ENCODE assay signal across 25 cellular contexts in genomic region chr10:86889997-86890396, GRCh38.
"Had no signal": no experiment of that assay in that cellular context is flagged by ENCODE, and none has a peak within 500 bp of the region (broad histone marks: within the 10 kb centered on the region; RNA-seq: fewer than 3 reads in every experiment).

No MANE protein-coding gene starts in this region.

- H3K4me1 ChIP-seq: body of pancreas had no signal

- ATAC-seq: activated CD4-positive, alpha-beta T cell treated with anti-CD3 and anti-CD28 coated beads for 36 hours; body of pancreas; T-cell had no signal

- FAIRE-seq: bronchial epithelial cell, TTC549 had no signal

- H3K9me3 Mint-ChIP-seq: activated CD4-positive, alpha-beta memory T cell treated with anti-CD3 and anti-CD28 coated beads, Interleukin-2, amount 10 ng/mL, durations not matched to agents 7 days and 5 days; activated naive CD4-positive, alpha-beta T cell treated with anti-CD3 and anti-CD28 coated beads, Interleukin-2, amount 50 U/mL, for 24 hours; T-cell had no signal

- H3K9me3 ChIP-seq: body of pancreas, Peyer's patch had no signal

- H3K27me3 Mint-ChIP-seq: activated CD4-positive, alpha-beta memory T cell treated with anti-CD3 and anti-CD28 coated beads, Interleukin-2, amount 10 ng/mL, durations not matched to agents 7 days and 5 days; activated CD4-positive, alpha-beta T cell treated with anti-CD3 and anti-CD28 coated beads for 36 hours; activated naive CD4-positive, alpha-beta T cell treated with anti-CD3 and anti-CD28 coated beads, Interleukin-2, amount 50 U/mL, for 24 hours; T-cell had no signal

- H3K4me3 Mint-ChIP-seq: activated CD4-positive, alpha-beta memory T cell treated with anti-CD3 and anti-CD28 coated beads, Interleukin-2, amount 10 ng/mL, durations not matched to agents 7 days and 5 days; activated CD4-positive, alpha-beta T cell treated with anti-CD3 and anti-CD28 coated beads for 36 hours; activated naive CD4-positive, alpha-beta T cell treated with anti-CD3 and anti-CD28 coated beads, Interleukin-2, amount 50 U/mL, for 24 hours; T-cell had no signal

- H3K4me3 ChIP-seq: body of pancreas, Peyer's patch had no signal

- DNase-seq: activated CD4-positive, alpha-beta memory T cell treated with anti-CD3 and anti-CD28 coated beads, Interleukin-2, amount 10 ng/mL, durations not matched to agents 7 days and 5 days; activated CD4-positive, alpha-beta T cell treated with anti-CD3 and anti-CD28 coated beads for 36 hours; activated CD4-positive, alpha-beta T cell treated with anti-CD3 and anti-CD28 coated beads, Interleukin-2, amount 50 U/mL, for 1 hour; activated CD4-positive, CD25-positive, alpha-beta regulatory T cell; activated naive CD4-positive, alpha-beta T cell; activated T-cell treated with anti-CD3 and anti-CD28 coated beads for 4 hours; aorta; body of pancreas; KG1; NCI-H1092; NCI-H1417 treated with DMSO at 0.1 percent for 48 hours; NCI-H1694; NCI-H2029; NCI-H510A treated with DMSO at 0.1 percent for 48 hours; NCI-H69; Peyer's patch; SHP77 treated with DMSO at 0.1 percent for 48 hours; T-cell; T-helper 2 cell; T1000 had no signal

- H3K27me3 ChIP-seq: body of pancreas, Peyer's patch had no signal

- H3K27ac Mint-ChIP-seq: activated CD4-positive, alpha-beta memory T cell treated with anti-CD3 and anti-CD28 coated beads, Interleukin-2, amount 10 ng/mL, durations not matched to agents 7 days and 5 days; activated CD4-positive, alpha-beta T cell treated with anti-CD3 and anti-CD28 coated beads for 36 hours; activated naive CD4-positive, alpha-beta T cell treated with anti-CD3 and anti-CD28 coated beads, Interleukin-2, amount 50 U/mL, for 24 hours; T-cell had no signal

- H3K27ac ChIP-seq: body of pancreas, Peyer's patch, RWPE1, VCaP had no signal
